Comparison of ENCODE assay signal across 17 cellular contexts in genomic region chr15:49185473-49185872, GRCh38. TPM values are rescaled to one million over a fixed set of nuclear protein-coding genes. Genes with fewer than 3 reads are reported as not detected.
A peak's percentile ranks its signal among the peaks of the same experiment; 100 is the strongest.
DNase-seq lines count a peak whose midpoint lies in the region; ATAC-seq and TF ChIP-seq lines count a peak whose summit lies in the region.
"Had no signal": no experiment of that assay in that cellular context is flagged by ENCODE, and none has a peak within 500 bp of the region (broad histone marks: within the 10 kb centered on the region; RNA-seq: fewer than 3 reads in every experiment).

No MANE protein-coding gene starts in this region.

- no peaks in the 10 kb centered on the region for H3K27me3 Mint-ChIP-seq in MCF 10A (ENCODE audit: insufficient read depth, unreplicated experiment)

- WGBS in mammary epithelial cell (ENCODE audit: low coverage, missing lambda C conversion rate) = 100% methylated on average over 1 of the region's 1 CpG
- 61% methylated on average over 1 of the region's 1 CpG for WGBS in SK-N-SH (ENCODE audit: low lambda C conversion rate)

- TF ChIP-seq EP300 in SK-N-SH (IDR thresholded peaks at IDR 0.05; ENCODE audit: borderline replicate concordance in 1 of 2, low read depth in 1 of 2, low read length in 1 of 2) = no peak

- peak; percentile 76 for ATAC-seq in HG02623 (IDR thresholded peaks at IDR 0.05; ENCODE audit: unreplicated experiment)
- ATAC-seq in HG03378 (IDR thresholded peaks at IDR 0.05; ENCODE audit: unreplicated experiment) = peak; percentile 83
- no peak for ATAC-seq in GM21367 (IDR thresholded peaks at IDR 0.05; ENCODE audit: unreplicated experiment)
- ATAC-seq: left lobe of liver had no signal

- CTCF ChIA-PET in MCF 10A (lab: Yijun Ruan, JAX) = no interaction called here
- CTCF ChIA-PET in mammary epithelial cell (lab: Charles Lee; ENCODE audit: low non-redundant PET) = no interaction called here
- CTCF ChIA-PET in SK-N-SH (lab: Yijun Ruan, JAX) = no interaction called here

- no peaks in the 10 kb centered on the region for H3F3A ChIP-seq in SK-N-SH (replicated peaks; ENCODE audit: insufficient read depth)

- H2AFZ ChIP-seq in mammary epithelial cell (ENCODE audit: low read depth, low read length) (no peak overlapping the region), SK-N-SH (ENCODE audit: low read depth) (no peak overlapping the region)

- H3K36me3 ChIP-seq in mammary epithelial cell (ENCODE audit: insufficient read depth, low read length) (no peaks in the 10 kb centered on the region), SK-N-SH (replicated peaks in 1 of 2; ENCODE audit: control insufficient read depth in 1 of 2, insufficient read depth in 2 of 2, low read length in 1 of 2) (no peaks in the 10 kb centered on the region), ascending aorta (no peaks in the 10 kb centered on the region)
- H3K36me3 ChIP-seq: thoracic aorta had no signal

- H3K27ac ChIP-seq in mammary epithelial cell (ENCODE audit: insufficient read depth, low read depth, low read length) = no peak overlapping the region
- no peak overlapping the region for H3K27ac ChIP-seq in SK-N-SH (ENCODE audit: low read depth in 2 of 2, low read length in 1 of 2)
- H3K27ac ChIP-seq in ascending aorta = no peak overlapping the region
- H3K27ac ChIP-seq: coronary artery, thoracic aorta had no signal

- H3K9me3 Mint-ChIP-seq in MCF 10A (ENCODE audit: unreplicated experiment) = no peaks in the 10 kb centered on the region

- POLR2A ChIA-PET in MCF 10A (lab: Yijun Ruan, JAX) (no interaction called here), SK-N-SH (lab: Yijun Ruan, JAX) (no interaction called here)

- H3K9me3 ChIP-seq in mammary epithelial cell (replicated peaks; ENCODE audit: insufficient read depth, low read length) (no peaks in the 10 kb centered on the region), SK-N-SH (no peaks in the 10 kb centered on the region), ascending aorta (no peaks in the 10 kb centered on the region)
- H3K9me3 ChIP-seq: thoracic aorta had no signal

- no peak overlapping the region for H3K4me3 Mint-ChIP-seq in MCF 10A (ENCODE audit: unreplicated experiment)

- peaks cover 24% of the 10 kb centered on the region for H3K4me1 Mint-ChIP-seq in MCF 10A (ENCODE audit: insufficient read depth, unreplicated experiment)

- H3K27ac Mint-ChIP-seq in MCF 10A (ENCODE audit: low read depth, unreplicated experiment) = peak overlapping the region; percentile 30

- H3K9ac ChIP-seq in mammary epithelial cell (ENCODE audit: insufficient read depth, low read length) (no peak overlapping the region), SK-N-SH (no peak overlapping the region)

- H4K20me1 ChIP-seq in mammary epithelial cell (ENCODE audit: insufficient read depth, low read length) (no peaks in the 10 kb centered on the region), SK-N-SH (ENCODE audit: insufficient read depth) (no peaks in the 10 kb centered on the region)

- H3K79me2 ChIP-seq in mammary epithelial cell (ENCODE audit: insufficient read depth, low read length) (peaks cover 59% of the 10 kb centered on the region), SK-N-SH (ENCODE audit: insufficient read depth) (peaks cover 5% of the 10 kb centered on the region; the same call in 1 of the 2 replicates)

- intact Hi-C loops in MCF 10A (cut with micrococcal nuclease) = no loop called here
- intact Hi-C loops in mammary epithelial cell (cut with micrococcal nuclease) = no loop called here
- intact Hi-C loops in ascending aorta (cut with DNase I) = no loop called here

- BruUV-seq in MCF 10A (replicated peaks; lab: Mats Ljungman, UMichigan) = no TSS peak
- BruUV-seq in mammary epithelial cell (replicated peaks; lab: Mats Ljungman, UMichigan) = no TSS peak

- H3K4me1 ChIP-seq in mammary epithelial cell (ENCODE audit: insufficient read depth, low read length) (no peaks in the 10 kb centered on the region), SK-N-SH (ENCODE audit: control insufficient read depth in 1 of 2, insufficient read depth in 2 of 2, low read depth in 1 of 2, low read length in 1 of 2) (no peaks in the 10 kb centered on the region; a peak in 1 of 4 replicates), ascending aorta (no peaks in the 10 kb centered on the region)

- H3K4me2 ChIP-seq in mammary epithelial cell (ENCODE audit: insufficient read depth, low read depth, low read length) (no peak overlapping the region), SK-N-SH (no peak overlapping the region)

- no peaks in the 10 kb centered on the region for H3K27me3 ChIP-seq in mammary epithelial cell (ENCODE audit: insufficient read depth, low read length)
- no peaks in the 10 kb centered on the region for H3K27me3 ChIP-seq in SK-N-SH (ENCODE audit: insufficient read depth)
- no peaks in the 10 kb centered on the region for H3K27me3 ChIP-seq in ascending aorta

- dilution Hi-C loops in mammary epithelial cell (cut with HindIII; ENCODE audit: low sequenced_read_pairs) = no loop called here

- DNase-seq in MCF 10A (ENCODE audit: unreplicated experiment) (no peak), mammary epithelial cell (no peak), SK-N-SH (no peak), ascending aorta (ENCODE audit: low spot score in 2 of 2) (no peak)
- DNase-seq in activated effector memory CD4-positive, alpha-beta T cell treated with anti-CD3 and anti-CD28 coated beads, Interleukin-2, amount 50 U/mL, for 16 hours = no peak
- DNase-seq: anterior cingulate cortex; Calu3; erythroblast; NCI-H2029; NCI-H774; stimulated activated CD4-positive, alpha-beta T cell treated with anti-CD3 and anti-CD28 coated beads, Interleukin-15, amount 100 ng/mL, for 24 hours had no signal

- H3K9me2 ChIP-seq in SK-N-SH = no peaks in the 10 kb centered on the region

- H3K36me3 Mint-ChIP-seq in MCF 10A (ENCODE audit: insufficient read depth, unreplicated experiment) = peaks cover 20% of the 10 kb centered on the region

- H3K4me3 ChIP-seq in mammary epithelial cell (replicated peaks in 1 of 3; ENCODE audit: insufficient read depth in 1 of 3, low read depth in 2 of 3, low read length in 3 of 3) (no peak overlapping the region), SK-N-SH (ENCODE audit: low read depth in 2 of 2, low read length in 1 of 2) (no peak overlapping the region), ascending aorta (no peak overlapping the region)
- H3K4me3 ChIP-seq: coronary artery, thoracic aorta had no signal

- in situ Hi-C loops in mammary epithelial cell (cut with MboI; ENCODE audit: low sequenced_read_pairs in 2 of 2) = no loop called here

- TF ChIP-seq RAD21 in SK-N-SH (IDR thresholded peaks at IDR 0.05; ENCODE audit: low read length) = no peak

- TF ChIP-seq CTCF in MCF 10A (IDR thresholded peaks at IDR 0.05; ENCODE audit: unreplicated experiment) = no peak
- TF ChIP-seq CTCF in mammary epithelial cell (conservative IDR thresholded peaks at IDR 0.05 in 1 of 2, IDR thresholded peaks at IDR 0.05 in 1 of 2; ENCODE audit: extremely low read depth in 1 of 2, insufficient read depth in 1 of 2, low read depth in 1 of 2, low read length in 2 of 2) = no peak
- TF ChIP-seq CTCF in SK-N-SH (IDR thresholded peaks at IDR 0.05) = no peak
- no peak for TF ChIP-seq CTCF in ascending aorta (IDR thresholded peaks at IDR 0.05)

TF ChIP-seq in SK-N-SH, 30 proteins besides CTCF, POLR2A, EP300 and RAD21:
- TF ChIP-seq YY1 (IDR thresholded peaks at IDR 0.05; ENCODE audit: low read depth) (no peak), SMC3 (IDR thresholded peaks at IDR 0.05; ENCODE audit: low read depth, low read length) (no peak), NRF1 (IDR thresholded peaks at IDR 0.05; ENCODE audit: low read depth, low read length) (no peak)

RNA-seq across cellular contexts. Expression of gene GALK2, which starts 15.4 kb away (rescaled TPM):
- total RNA-seq in MCF 10A (2022) (41.6 and 43.5 TPM in 2 replicates), mammary epithelial cell (10 to 100 TPM; 24.7 to 25.0 TPM), ascending aorta (10.0 TPM)
- polyA plus RNA-seq in mammary epithelial cell (22.0 TPM), SK-N-SH (2012; rRNA removed) (19.0 TPM in 2 replicates)
- polyA minus RNA-seq in mammary epithelial cell = 41.4 TPM
- polyA plus RNA-seq in SK-N-SH (2012; cell fraction: cytosol; rRNA removed) = 16.7 and 22.0 TPM in 2 replicates
- 17.6 and 19.7 TPM in 2 replicates for polyA plus RNA-seq in SK-N-SH (2012; cell fraction: nucleus; rRNA removed)

RNA-seq across cellular contexts. Expression of gene COPS2, which starts 30.1 kb away (rescaled TPM):
- 123 and 132 TPM in 2 replicates for total RNA-seq in MCF 10A (2022)
- total RNA-seq in mammary epithelial cell = 10 to 100 TPM; 44.7 to 88.3 TPM
- polyA plus RNA-seq in mammary epithelial cell = 37.2 TPM
- 15.5 TPM for polyA minus RNA-seq in mammary epithelial cell
- 21.3 and 27.7 TPM in 2 replicates for polyA plus RNA-seq in SK-N-SH (2012; rRNA removed)
- 38.9 and 50.1 TPM in 2 replicates for polyA plus RNA-seq in SK-N-SH (2012; cell fraction: cytosol; rRNA removed)
- polyA plus RNA-seq in SK-N-SH (2012; cell fraction: nucleus; rRNA removed) = 7.9 and 17.5 TPM in 2 replicates
- total RNA-seq in ascending aorta = 56.0 TPM
